Comparison of ENCODE assay signal across 8 cellular contexts in genomic region chr15:24761704-24762302, GRCh38.
DNase-seq lines count a peak whose midpoint lies in the region; ATAC-seq and TF ChIP-seq lines count a peak whose summit lies in the region.
"Had no signal": no experiment of that assay in that cellular context is flagged by ENCODE, and none has a peak within 500 bp of the region (broad histone marks: within the 10 kb centered on the region; RNA-seq: fewer than 3 reads in every experiment).

No MANE protein-coding gene starts in this region.

- H3K4me3 ChIP-seq in NB4 (ENCODE audit: low read depth, low read length) = no peak overlapping the region
- no peak overlapping the region for H3K4me3 ChIP-seq in dorsolateral prefrontal cortex

- no peak for ATAC-seq in GM19328 (IDR thresholded peaks at IDR 0.05; ENCODE audit: unreplicated experiment)

- no peak for TF ChIP-seq POLR2A in NB4 (IDR thresholded peaks at IDR 0.05; ENCODE audit: extremely low read depth, insufficient read length)

- peak; percentile 49 for TF ChIP-seq CTCF in NB4 (IDR thresholded peaks at IDR 0.05; ENCODE audit: low read depth, low read length)
- TF ChIP-seq CTCF in dorsolateral prefrontal cortex (IDR thresholded peaks at IDR 0.05 in 54 of 56, conservative IDR thresholded peaks at IDR 0.05 in 2 of 56; ENCODE audit: low read depth in 1 of 56, partially characterized antibody in 56 of 56) = peak in 50 of 56 donors; percentile 22 to 66 (median 44)
- peak; percentile 40 for TF ChIP-seq CTCF in osteocyte (IDR thresholded peaks at IDR 0.05)

- CTCF ChIA-PET in activated CD4-positive, alpha-beta memory T cell treated with anti-CD3 and anti-CD28 coated beads for 36 hours (lab: Charles Lee) = no interaction called here

- no peaks in the 10 kb centered on the region for H3K27me3 Mint-ChIP-seq in osteocyte (ENCODE audit: unreplicated experiment)
- H3K27me3 Mint-ChIP-seq in activated CD4-positive, alpha-beta memory T cell treated with anti-CD3 and anti-CD28 coated beads for 36 hours = peaks cover 2% of the 10 kb centered on the region

- H3K27ac ChIP-seq in dorsolateral prefrontal cortex = no peak overlapping the region

- peaks cover 0 to 21% (median 0%) of the 10 kb centered on the region in 45 donors for H3K27me3 ChIP-seq in dorsolateral prefrontal cortex

- no peak overlapping the region for H3K4me3 Mint-ChIP-seq in osteocyte (ENCODE audit: unreplicated experiment)
- H3K4me3 Mint-ChIP-seq in activated CD4-positive, alpha-beta memory T cell treated with anti-CD3 and anti-CD28 coated beads for 36 hours = no peak overlapping the region
- H3K4me3 Mint-ChIP-seq: activated T-helper 1 cell treated with anti-CD3 and anti-CD28 coated beads, Interleukin-12 subunit alpha, Interleukin-12 subunit beta, Interleukin-2, Interleukin-4 antibody, amounts not matched to agents 30 ng/mL and 10 ng/mL and 1 ng/mL, durations not matched to agents 14 hours and 24 hours and 36 hours had no signal

- DNase-seq in GDM1 (lab: John Stamatoyannopoulos, UW) (peak; percentile 5), NB4 (ENCODE audit: low read depth) (peak; percentile 10), dorsolateral prefrontal cortex (no peak), osteocyte (ENCODE audit: extremely low spot score, unreplicated experiment) (no peak)
- DNase-seq in activated CD4-positive, alpha-beta memory T cell treated with anti-CD3 and anti-CD28 coated beads for 36 hours = no peak
- no peak for DNase-seq in stimulated activated CD4-positive, alpha-beta T cell treated with anti-CD3 and anti-CD28 coated beads, Interleukin-12 subunit alpha, Interleukin-12 subunit beta, amount 100 ng/mL, for 4 hours

- H3K4me1 Mint-ChIP-seq in osteocyte (ENCODE audit: unreplicated experiment) = no peaks in the 10 kb centered on the region
- H3K4me1 Mint-ChIP-seq in activated CD4-positive, alpha-beta memory T cell treated with anti-CD3 and anti-CD28 coated beads for 36 hours (ENCODE audit: low read depth) = no peaks in the 10 kb centered on the region

- POLR2A ChIA-PET in activated CD4-positive, alpha-beta memory T cell treated with anti-CD3 and anti-CD28 coated beads for 36 hours (lab: Charles Lee) = no interaction called here

- no peaks in the 10 kb centered on the region for H3K36me3 Mint-ChIP-seq in osteocyte (ENCODE audit: unreplicated experiment)
- H3K36me3 Mint-ChIP-seq in activated CD4-positive, alpha-beta memory T cell treated with anti-CD3 and anti-CD28 coated beads for 36 hours = no peaks in the 10 kb centered on the region

- peaks cover 55% of the 10 kb centered on the region for H3K9me3 Mint-ChIP-seq in osteocyte (ENCODE audit: unreplicated experiment)
- peaks cover 31% of the 10 kb centered on the region for H3K9me3 Mint-ChIP-seq in activated CD4-positive, alpha-beta memory T cell treated with anti-CD3 and anti-CD28 coated beads for 36 hours

- intact Hi-C loops in dorsolateral prefrontal cortex (cut with DNase I) = no loop called here
- intact Hi-C loops in activated CD4-positive, alpha-beta memory T cell treated with anti-CD3 and anti-CD28 coated beads for 36 hours (cut with micrococcal nuclease) = no loop called here

- H3K27ac Mint-ChIP-seq in osteocyte (ENCODE audit: unreplicated experiment) = no peak overlapping the region
- H3K27ac Mint-ChIP-seq in activated CD4-positive, alpha-beta memory T cell treated with anti-CD3 and anti-CD28 coated beads for 36 hours = no peak overlapping the region
- H3K27ac Mint-ChIP-seq: activated T-helper 1 cell treated with anti-CD3 and anti-CD28 coated beads, Interleukin-12 subunit alpha, Interleukin-12 subunit beta, Interleukin-2, Interleukin-4 antibody, amounts not matched to agents 30 ng/mL and 10 ng/mL and 1 ng/mL, durations not matched to agents 14 hours and 24 hours and 36 hours had no signal

Comparison
In these comparisons a context has a peak if more than half of its experiments do, and no peak if none do; other contexts are left out.
1. DNase-seq: peak in GDM1 (single experiment) and NB4 (single experiment); none in dorsolateral prefrontal cortex (0 of 10), osteocyte (single experiment), activated CD4-positive, alpha-beta memory T cell treated with anti-CD3 and anti-CD28 coated beads for 36 hours (single experiment) and stimulated activated CD4-positive, alpha-beta T cell treated with anti-CD3 and anti-CD28 coated beads, Interleukin-12 subunit alpha, Interleukin-12 subunit beta, amount 100 ng/mL, for 4 hours (single experiment).
2. Peak in every context shown above with its lines, with median percentiles within 50 percentile points of each other: CTCF ChIP-seq.